Comparison of ENCODE assay signal across 12 cellular contexts in genomic region chr2:152406836-152407161, GRCh38.
A peak's percentile ranks its signal among the peaks of the same experiment; 100 is the strongest.
DNase-seq lines count a peak whose midpoint lies in the region; ATAC-seq and TF ChIP-seq lines count a peak whose summit lies in the region.
"Had no signal": no experiment of that assay in that cellular context is flagged by ENCODE, and none has a peak within 500 bp of the region (broad histone marks: within the 10 kb centered on the region; RNA-seq: fewer than 3 reads in every experiment).

No MANE protein-coding gene starts in this region.

- no peak overlapping the region for H3K4ac ChIP-seq in trophoblast cell (ENCODE audit: low read depth, low read length)

- H3K27me3 ChIP-seq in dorsolateral prefrontal cortex (no peaks in the 10 kb centered on the region), trophoblast cell (ENCODE audit: insufficient read depth, low read length) (no peaks in the 10 kb centered on the region)
- H3K27me3 ChIP-seq: testis had no signal

- no peak overlapping the region for H4K8ac ChIP-seq in trophoblast cell (ENCODE audit: low read depth, low read length)

- H2AK5ac ChIP-seq in trophoblast cell (ENCODE audit: low read length), result no peak overlapping the region

- no peak overlapping the region for H2BK120ac ChIP-seq in trophoblast cell (ENCODE audit: insufficient read depth, low read length, poor library complexity)

- H3K79me2 ChIP-seq in trophoblast cell (ENCODE audit: control insufficient read depth, insufficient read depth, low read length, poor library complexity), result no peaks in the 10 kb centered on the region

- no peak for TF ChIP-seq CTCF in AG10803 (conservative IDR thresholded peaks at IDR 0.05; ENCODE audit: low read length)
- no peak for TF ChIP-seq CTCF in HFFc6 (IDR thresholded peaks at IDR 0.05)
- TF ChIP-seq CTCF in dorsolateral prefrontal cortex (IDR thresholded peaks at IDR 0.05 in 54 of 56, conservative IDR thresholded peaks at IDR 0.05 in 2 of 56; ENCODE audit: low read depth in 1 of 56, partially characterized antibody in 56 of 56), result peak in 1 of 56 donors; percentile 3

- no peak overlapping the region for H3K4me2 ChIP-seq in trophoblast cell (ENCODE audit: low read length)

- ATAC-seq in naive B cell (ENCODE audit: low read depth in 2 of 2), result no peak

- H3K27ac Mint-ChIP-seq in HFFc6 (peak overlapping the region; percentile 86), naive B cell (peak overlapping the region in 2 of 6 donors; percentile 34 to 38)

- H3K36me3 Mint-ChIP-seq in HFFc6 (ENCODE audit: low read depth) (no peaks in the 10 kb centered on the region), naive B cell (no peaks in the 10 kb centered on the region)
- H3K36me3 Mint-ChIP-seq: naive thymus-derived CD4-positive, alpha-beta T cell had no signal

- no peak overlapping the region for H4K12ac ChIP-seq in trophoblast cell (ENCODE audit: low read depth, low read length)

- no peak overlapping the region for H2BK12ac ChIP-seq in trophoblast cell (ENCODE audit: low read length)

- H2BK5ac ChIP-seq in trophoblast cell (ENCODE audit: low read depth, low read length, poor library complexity), result no peak overlapping the region

- peaks cover 17 to 26% of the 10 kb centered on the region in 2 experiments for H3K4me1 ChIP-seq in trophoblast cell (ENCODE audit: control insufficient read depth in 1 of 2, insufficient read depth in 2 of 2, low read length in 2 of 2)

- H3K4me3 ChIP-seq in AG10803 (ENCODE audit: low read length) (peak overlapping the region; percentile 52), dorsolateral prefrontal cortex (peak overlapping the region in 45 of 59 donors; percentile 5 to 52 (median 28)), trophoblast cell (ENCODE audit: low read depth, low read length) (no peak overlapping the region)
- H3K4me3 ChIP-seq: K562, testis had no signal

- H3K9me3 ChIP-seq in trophoblast cell (ENCODE audit: insufficient read depth, low read depth, low read length), result no peaks in the 10 kb centered on the region
- H3K9me3 ChIP-seq: testis had no signal

- no peaks in the 10 kb centered on the region for H3K36me3 ChIP-seq in trophoblast cell (ENCODE audit: control insufficient read depth in 1 of 2, insufficient read depth in 2 of 2, low read length in 2 of 2)

- DNase-seq in AG10803 (ENCODE audit: low read depth) (no peak), HFFc6 (no peak), dorsolateral prefrontal cortex (no peak), naive B cell (no peak), T-helper 9 cell (no peak), trophoblast cell (no peak), NCI-H1930 (lab: John Stamatoyannopoulos, UW) (no peak)
- no peak for DNase-seq in stimulated activated CD4-positive, alpha-beta T cell treated with anti-CD3 and anti-CD28 coated beads, Interleukin-4, amount 100 ng/mL, for 4 hours
- DNase-seq: activated CD8-positive, alpha-beta memory T cell treated with anti-CD3 and anti-CD28 coated beads, Interleukin-2, amount 50 U/mL, for 4 hours had no signal

- H3K4me1 Mint-ChIP-seq in HFFc6 (ENCODE audit: low read depth) (peaks cover 80% of the 10 kb centered on the region), naive B cell (peaks cover 0 to 29% (median 15%) of the 10 kb centered on the region in 3 donors)

- H3K27ac ChIP-seq in dorsolateral prefrontal cortex, result peak overlapping the region in 57 of 59 donors; percentile 28 to 100 (median 78)
- H3K27ac ChIP-seq in trophoblast cell (ENCODE audit: low read depth, low read length), result no peak overlapping the region

- peaks cover 12% of the 10 kb centered on the region for H3K79me1 ChIP-seq in trophoblast cell (ENCODE audit: low read length)

- no peak overlapping the region for H2AFZ ChIP-seq in trophoblast cell (ENCODE audit: insufficient read depth, low read length, poor library complexity)

- no peak overlapping the region for H3K18ac ChIP-seq in trophoblast cell (ENCODE audit: low read length)

- no CpG with 5 or more reads among the region's 2 CpGs for WGBS in trophoblast cell (ENCODE audit: extremely low coverage, insufficient coverage, insufficient read length)

- H3K9ac ChIP-seq in trophoblast cell (ENCODE audit: low read length), result no peak overlapping the region

- H3K23ac ChIP-seq in trophoblast cell (ENCODE audit: low read length), result no peak overlapping the region

- H3K4me3 Mint-ChIP-seq in HFFc6 (peak overlapping the region; percentile 88), naive B cell (peak overlapping the region in 5 of 8 donors; percentile 50 to 77 (median 60))

- intact Hi-C loops in dorsolateral prefrontal cortex (cut with DNase I), result loop anchor here in 1 of 2 donors (5.0 kb wide), 1 partner anchor 69 kb away; the partner anchor contains the start of gene FMNL2

- no peak overlapping the region for H3K14ac ChIP-seq in trophoblast cell (ENCODE audit: low read length)

- no peaks in the 10 kb centered on the region for H3K27me3 Mint-ChIP-seq in HFFc6 (ENCODE audit: insufficient read depth)
- H3K27me3 Mint-ChIP-seq in naive B cell, result no peaks in the 10 kb centered on the region

- no peak overlapping the region for H4K91ac ChIP-seq in trophoblast cell (ENCODE audit: low read depth, low read length)

- no peaks in the 10 kb centered on the region for H3K9me3 Mint-ChIP-seq in HFFc6
- H3K9me3 Mint-ChIP-seq in naive B cell, result no peaks in the 10 kb centered on the region
- H3K9me3 Mint-ChIP-seq: naive thymus-derived CD4-positive, alpha-beta T cell had no signal
